In genomic region chr10:68333452-68333851, GRCh38 we compare ENCODE assay signal across 1 cellular context.
TF ChIP-seq lines count a peak whose summit lies in the region.

No MANE protein-coding gene starts in this region.

TF ChIP-seq in K562, 482 proteins besides CTCF, POLR2A, EP300 and RAD21 (continued from another document):
- peak; percentile 34; the same call in 1 of the 2 replicates for TF ChIP-seq RBFOX2 (IDR thresholded peaks at IDR 0.05; ENCODE audit: low read depth, low read length)
- TF ChIP-seq, protein P1, sequence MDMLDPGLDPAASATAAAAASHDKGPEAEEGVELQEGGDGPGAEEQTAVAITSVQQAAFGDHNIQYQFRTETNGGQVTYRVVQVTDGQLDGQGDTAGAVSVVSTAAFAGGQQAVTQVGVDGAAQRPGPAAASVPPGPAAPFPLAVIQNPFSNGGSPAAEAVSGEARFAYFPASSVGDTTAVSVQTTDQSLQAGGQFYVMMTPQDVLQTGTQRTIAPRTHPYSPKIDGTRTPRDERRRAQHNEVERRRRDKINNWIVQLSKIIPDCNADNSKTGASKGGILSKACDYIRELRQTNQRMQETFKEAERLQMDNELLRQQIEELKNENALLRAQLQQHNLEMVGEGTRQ (CRISPR knock-in tag; IDR thresholded peaks at IDR 0.05): peak; percentile 75; the same call in 1 of the 2 replicates
- TF ChIP-seq, protein P2, sequence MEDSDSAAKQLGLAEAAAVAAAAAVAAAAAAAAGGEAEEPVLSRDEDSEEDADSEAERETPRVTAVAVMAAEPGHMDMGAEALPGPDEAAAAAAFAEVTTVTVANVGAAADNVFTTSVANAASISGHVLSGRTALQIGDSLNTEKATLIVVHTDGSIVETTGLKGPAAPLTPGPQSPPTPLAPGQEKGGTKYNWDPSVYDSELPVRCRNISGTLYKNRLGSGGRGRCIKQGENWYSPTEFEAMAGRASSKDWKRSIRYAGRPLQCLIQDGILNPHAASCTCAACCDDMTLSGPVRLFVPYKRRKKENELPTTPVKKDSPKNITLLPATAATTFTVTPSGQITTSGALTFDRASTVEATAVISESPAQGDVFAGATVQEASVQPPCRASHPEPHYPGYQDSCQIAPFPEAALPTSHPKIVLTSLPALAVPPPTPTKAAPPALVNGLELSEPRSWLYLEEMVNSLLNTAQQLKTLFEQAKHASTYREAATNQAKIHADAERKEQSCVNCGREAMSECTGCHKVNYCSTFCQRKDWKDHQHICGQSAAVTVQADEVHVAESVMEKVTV (CRISPR knock-in tag; IDR thresholded peaks at IDR 0.05): 0 out of 2 replicates have a peak, but pooled peaks have one; percentile 11
- TF ChIP-seq, protein P3, sequence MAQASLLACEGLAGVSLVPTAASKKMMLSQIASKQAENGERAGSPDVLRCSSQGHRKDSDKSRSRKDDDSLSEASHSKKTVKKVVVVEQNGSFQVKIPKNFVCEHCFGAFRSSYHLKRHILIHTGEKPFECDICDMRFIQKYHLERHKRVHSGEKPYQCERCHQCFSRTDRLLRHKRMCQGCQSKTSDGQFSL (CRISPR knock-in tag; IDR thresholded peaks at IDR 0.05): no peak
- TF ChIP-seq, protein P3 (tag; IDR thresholded peaks at IDR 0.05): 0 out of 4 replicates have a peak, but pooled peaks of 1 of the 2 experiments have one; percentile 37
- TF ChIP-seq CEBPB (tag; IDR thresholded peaks at IDR 0.05): no peak
- 0 out of 2 replicates have a peak, but pooled peaks have one; percentile 17 for TF ChIP-seq BHLHE40 (IDR thresholded peaks at IDR 0.05; ENCODE audit: low read length)
- TF ChIP-seq, protein P4, sequence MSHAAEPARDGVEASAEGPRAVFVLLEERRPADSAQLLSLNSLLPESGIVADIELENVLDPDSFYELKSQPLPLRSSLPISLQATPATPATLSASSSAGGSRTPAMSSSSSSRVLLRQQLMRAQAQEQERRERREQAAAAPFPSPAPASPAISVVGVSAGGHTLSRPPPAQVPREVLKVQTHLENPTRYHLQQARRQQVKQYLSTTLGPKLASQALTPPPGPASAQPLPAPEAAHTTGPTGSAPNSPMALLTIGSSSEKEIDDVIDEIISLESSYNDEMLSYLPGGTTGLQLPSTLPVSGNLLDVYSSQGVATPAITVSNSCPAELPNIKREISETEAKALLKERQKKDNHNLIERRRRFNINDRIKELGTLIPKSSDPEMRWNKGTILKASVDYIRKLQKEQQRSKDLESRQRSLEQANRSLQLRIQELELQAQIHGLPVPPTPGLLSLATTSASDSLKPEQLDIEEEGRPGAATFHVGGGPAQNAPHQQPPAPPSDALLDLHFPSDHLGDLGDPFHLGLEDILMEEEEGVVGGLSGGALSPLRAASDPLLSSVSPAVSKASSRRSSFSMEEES (CRISPR knock-in tag; IDR thresholded peaks at IDR 0.05): peak; percentile 86
- peak; percentile 75 for TF ChIP-seq RAD51 (IDR thresholded peaks at IDR 0.05; ENCODE audit: borderline replicate concordance, low read depth)
- TF ChIP-seq RBM22 (IDR thresholded peaks at IDR 0.05; ENCODE audit: low read depth, low read length, poor library complexity, severe bottlenecking): peak; percentile 45
- TF ChIP-seq TOE1 (IDR thresholded peaks at IDR 0.05; ENCODE audit: borderline replicate concordance): 0 out of 2 replicates have a peak, but pooled peaks have one; percentile 47
- no peak for TF ChIP-seq TOE1 (CRISPR knock-in tag; IDR thresholded peaks at IDR 0.05; ENCODE audit: borderline replicate concordance, low read depth)
- no peak for TF ChIP-seq ZNF212 (CRISPR knock-in tag; IDR thresholded peaks at IDR 0.05)
- no peak for TF ChIP-seq ZKSCAN1 (IDR thresholded peaks at IDR 0.05; ENCODE audit: low read depth, low read length)
- TF ChIP-seq SIX5 (IDR thresholded peaks at IDR 0.05; ENCODE audit: borderline replicate concordance in 1 of 2, insufficient read depth in 1 of 2, low read depth in 1 of 2, low read length in 2 of 2): no peak
